ENCODE assay signal across 17 cellular contexts in the genomic region with DNA sequence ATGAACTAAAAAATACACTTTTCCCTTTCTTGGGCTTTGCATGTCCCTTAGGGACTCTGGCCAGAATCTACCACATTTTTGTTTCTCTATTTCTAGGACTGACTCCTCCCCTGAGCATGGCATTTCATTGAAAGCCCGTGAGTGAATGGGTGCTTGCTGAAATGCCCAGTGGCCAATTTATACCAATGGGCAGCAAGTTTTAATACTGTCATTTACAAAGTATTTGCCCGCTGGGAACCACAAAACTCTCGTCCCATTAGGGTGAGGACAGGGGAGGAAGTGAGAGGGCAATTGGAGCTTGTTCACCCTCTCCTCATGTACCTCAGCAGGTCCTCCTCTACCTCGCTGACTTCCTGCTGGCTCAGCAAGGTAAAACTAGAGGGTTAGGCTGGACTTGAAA. TPM values are rescaled to one million over a fixed set of nuclear protein-coding genes. Genes with fewer than 3 reads are reported as not detected.
DNase-seq lines count a peak whose midpoint lies in the region; ATAC-seq and TF ChIP-seq lines count a peak whose summit lies in the region.
"Had no signal": no experiment of that assay in that cellular context is flagged by ENCODE, and none has a peak within 500 bp of the region (broad histone marks: within the 10 kb centered on the region; RNA-seq: fewer than 3 reads in every experiment).

No MANE protein-coding gene starts in this region.

- H3K27ac ChIP-seq in gastroesophageal sphincter (peak overlapping the region in 2 of 4 donors; percentile 49 to 59), subcutaneous abdominal adipose tissue (ENCODE audit: low read depth, low read length) (peak overlapping the region; percentile 94)
- H3K27ac ChIP-seq: pancreas had no signal

- peaks cover 2% of the 10 kb centered on the region for H3K27me3 Mint-ChIP-seq in endothelial cell (ENCODE audit: unreplicated experiment)
- H3K27me3 Mint-ChIP-seq in activated CD4-positive, alpha-beta T cell treated with anti-CD3 and anti-CD28 coated beads for 36 hours = peaks cover 8% of the 10 kb centered on the region

- H3K27me3 ChIP-seq in gastroesophageal sphincter (no peaks in the 10 kb centered on the region), subcutaneous abdominal adipose tissue (ENCODE audit: control insufficient read depth in 5 of 5, insufficient read depth in 4 of 5, low read length in 5 of 5) (peaks cover 0 to 8% (median 7%) of the 10 kb centered on the region in 5 donors)

- TF ChIP-seq POLR2A in gastroesophageal sphincter (IDR thresholded peaks at IDR 0.05) = no peak

- H3K27ac Mint-ChIP-seq in endothelial cell (ENCODE audit: unreplicated experiment) = no peak overlapping the region
- H3K27ac Mint-ChIP-seq in activated CD4-positive, alpha-beta T cell treated with anti-CD3 and anti-CD28 coated beads for 36 hours = no peak overlapping the region
- H3K27ac Mint-ChIP-seq: activated T-helper 1 cell treated with anti-CD3 and anti-CD28 coated beads, Interleukin-12 subunit alpha, Interleukin-12 subunit beta, Interleukin-2, Interleukin-4 antibody, amounts not matched to agents 30 ng/mL and 10 ng/mL and 1 ng/mL, durations not matched to agents 14 hours and 24 hours and 36 hours had no signal

- H3K9me3 Mint-ChIP-seq in endothelial cell (ENCODE audit: unreplicated experiment) = no peaks in the 10 kb centered on the region
- no peaks in the 10 kb centered on the region for H3K9me3 Mint-ChIP-seq in activated CD4-positive, alpha-beta T cell treated with anti-CD3 and anti-CD28 coated beads for 36 hours (ENCODE audit: low read depth)
- H3K9me3 Mint-ChIP-seq: activated T-helper 1 cell treated with anti-CD3 and anti-CD28 coated beads, Interleukin-12 subunit alpha, Interleukin-12 subunit beta, Interleukin-2, Interleukin-4 antibody, amounts not matched to agents 30 ng/mL and 10 ng/mL and 1 ng/mL, durations not matched to agents 14 hours and 24 hours and 36 hours had no signal

- no peaks in the 10 kb centered on the region for H3K36me3 ChIP-seq in gastroesophageal sphincter
- peaks cover 0 to 2% (median 0%) of the 10 kb centered on the region in 5 donors for H3K36me3 ChIP-seq in subcutaneous abdominal adipose tissue (ENCODE audit: control insufficient read depth in 5 of 5, insufficient read depth in 5 of 5, low read length in 5 of 5)
- H3K36me3 ChIP-seq: pancreas had no signal

- H3K4me3 ChIP-seq in gastroesophageal sphincter = peak overlapping the region; percentile 11 to 42
- H3K4me3 ChIP-seq in subcutaneous abdominal adipose tissue (ENCODE audit: low read depth in 1 of 5, low read length in 5 of 5) = peak overlapping the region; percentile 65 to 86 (median 70)
- H3K4me3 ChIP-seq: pancreas had no signal

- WGBS in gastroesophageal sphincter (ENCODE audit: low coverage in 1 of 2), 2 donors = 31 to 54% methylated on average over 2 to 3 of the region's 4 CpGs

- DNase-seq in H4 (ENCODE audit: low spot score) (peak; percentile 30), astrocyte of the hippocampus (ENCODE audit: low read depth, low spot score) (peak; percentile 51), endothelial cell (ENCODE audit: low spot score) (no peak), T-helper 9 cell (no peak)
- DNase-seq in activated CD4-positive, alpha-beta T cell treated with anti-CD3 and anti-CD28 coated beads for 36 hours = no peak
- DNase-seq: activated CD4-positive, alpha-beta T cell treated with anti-CD3 and anti-CD28 coated beads for 1 hour; cerebellar nuclear complex; NCI-H1092 treated with DMSO at 0.1 percent for 48 hours; NCI-H524; pancreas; SIG-M5; stimulated activated CD4-positive, alpha-beta T cell treated with anti-CD3 and anti-CD28 coated beads, Interleukin-4, amount 100 ng/mL, for 4 hours; stimulated activated naive CD8-positive, alpha-beta T cell treated with anti-CD3 and anti-CD28 coated beads, Interleukin-15, Interleukin-2, amounts not matched to agents 100 U/mL and 50 U/mL, for 24 hours had no signal

- peaks cover 14% of the 10 kb centered on the region for H3K4me1 Mint-ChIP-seq in endothelial cell (ENCODE audit: unreplicated experiment)
- no peaks in the 10 kb centered on the region for H3K4me1 Mint-ChIP-seq in activated CD4-positive, alpha-beta T cell treated with anti-CD3 and anti-CD28 coated beads for 36 hours

- TF ChIP-seq EP300 in gastroesophageal sphincter (IDR thresholded peaks at IDR 0.05) = no peak

- no peaks in the 10 kb centered on the region for H3K9me3 ChIP-seq in gastroesophageal sphincter
- no peaks in the 10 kb centered on the region for H3K9me3 ChIP-seq in subcutaneous abdominal adipose tissue (ENCODE audit: control insufficient read depth in 5 of 5, low read length in 5 of 5)
- H3K9me3 ChIP-seq: pancreas had no signal

- H3K4me1 ChIP-seq in gastroesophageal sphincter (peaks cover 0 to 5% (median 2%) of the 10 kb centered on the region in 3 donors), subcutaneous abdominal adipose tissue (ENCODE audit: control insufficient read depth in 5 of 5, insufficient read depth in 5 of 5, low read length in 5 of 5) (peaks cover 15 to 51% (median 47%) of the 10 kb centered on the region in 5 donors)
- H3K4me1 ChIP-seq: pancreas had no signal

- POLR2A ChIA-PET in activated CD4-positive, alpha-beta T cell treated with anti-CD3 and anti-CD28 coated beads for 36 hours (lab: Charles Lee) = no interaction called here

- no peak overlapping the region for H3K4me3 Mint-ChIP-seq in endothelial cell (ENCODE audit: unreplicated experiment)
- H3K4me3 Mint-ChIP-seq in activated CD4-positive, alpha-beta T cell treated with anti-CD3 and anti-CD28 coated beads for 36 hours = no peak overlapping the region
- H3K4me3 Mint-ChIP-seq: activated T-helper 1 cell treated with anti-CD3 and anti-CD28 coated beads, Interleukin-12 subunit alpha, Interleukin-12 subunit beta, Interleukin-2, Interleukin-4 antibody, amounts not matched to agents 30 ng/mL and 10 ng/mL and 1 ng/mL, durations not matched to agents 14 hours and 24 hours and 36 hours had no signal

- ATAC-seq in gastroesophageal sphincter = no peak
- ATAC-seq in HG03175 (IDR thresholded peaks at IDR 0.05; ENCODE audit: unreplicated experiment) = no peak
- no peak for ATAC-seq in activated CD4-positive, alpha-beta T cell treated with anti-CD3 and anti-CD28 coated beads for 36 hours
- ATAC-seq: pancreas; stimulated activated naive CD8-positive, alpha-beta T cell treated with anti-CD3 and anti-CD28 coated beads, Interleukin-15, Interleukin-2, amounts not matched to agents 100 U/mL and 50 U/mL, for 24 hours had no signal

- TF ChIP-seq CTCF in gastroesophageal sphincter (IDR thresholded peaks at IDR 0.05) (no peak), endothelial cell (IDR thresholded peaks at IDR 0.05; ENCODE audit: unreplicated experiment) (no peak)

- CTCF ChIA-PET in activated CD4-positive, alpha-beta T cell treated with anti-CD3 and anti-CD28 coated beads for 36 hours (lab: Charles Lee) = no interaction called here

- H3K36me3 Mint-ChIP-seq in endothelial cell (ENCODE audit: low read depth, unreplicated experiment) = no peaks in the 10 kb centered on the region
- H3K36me3 Mint-ChIP-seq in activated CD4-positive, alpha-beta T cell treated with anti-CD3 and anti-CD28 coated beads for 36 hours (ENCODE audit: low read depth) = no peaks in the 10 kb centered on the region

- peak overlapping the region in 4 of 5 donors; percentile 57 to 87 (median 75) for H3K9ac ChIP-seq in subcutaneous abdominal adipose tissue (ENCODE audit: low read length in 5 of 5)

- intact Hi-C loops in activated CD4-positive, alpha-beta T cell treated with anti-CD3 and anti-CD28 coated beads for 36 hours (cut with DNase I, micrococcal nuclease) = no loop called here

RNA-seq across cellular contexts. Expression of a gene that starts 1.1 kb away (rescaled TPM):
- 24.5 and 27.9 TPM in 2 replicates for total RNA-seq in H4 (2014; rRNA removed; shearing (Covaris generic))
- total RNA-seq in gastroesophageal sphincter (10 to 100 TPM; 24.7 to 52.1 (median 39.7) TPM), endothelial cell (ENCODE audit: unreplicated experiment) (1.1 TPM)
- total RNA-seq in activated CD4-positive, alpha-beta T cell treated with anti-CD3 and anti-CD28 coated beads for 36 hours = not detected
- total RNA-seq: activated T-helper 1 cell treated with anti-CD3 and anti-CD28 coated beads, Interleukin-12 subunit alpha, Interleukin-12 subunit beta, Interleukin-2, Interleukin-4 antibody, amounts not matched to agents 30 ng/mL and 10 ng/mL and 1 ng/mL, durations not matched to agents 14 hours and 24 hours and 36 hours had no signal

RNA-seq across cellular contexts. Expression of a gene that starts 8.5 kb away (rescaled TPM):
- 44.1 and 53.5 TPM in 2 replicates for total RNA-seq in H4 (2014; rRNA removed; shearing (Covaris generic))
- total RNA-seq in gastroesophageal sphincter (10 to 100 TPM in 2 of 4 donors, 1 to 10 TPM in 2; 6.4 to 16.2 (median 8.5) TPM), endothelial cell (ENCODE audit: unreplicated experiment) (52.2 TPM)
- under 1 TPM; 0.41 to 0.47 TPM for total RNA-seq in activated CD4-positive, alpha-beta T cell treated with anti-CD3 and anti-CD28 coated beads for 36 hours
- total RNA-seq: activated T-helper 1 cell treated with anti-CD3 and anti-CD28 coated beads, Interleukin-12 subunit alpha, Interleukin-12 subunit beta, Interleukin-2, Interleukin-4 antibody, amounts not matched to agents 30 ng/mL and 10 ng/mL and 1 ng/mL, durations not matched to agents 14 hours and 24 hours and 36 hours had no signal

Comparison
In these comparisons a context has a peak if more than half of its experiments do, and no peak if none do; other contexts are left out.
1. DNase-seq: peak in H4 (single experiment) and astrocyte of the hippocampus (single experiment); none in endothelial cell (single experiment), activated CD4-positive, alpha-beta T cell treated with anti-CD3 and anti-CD28 coated beads for 36 hours (single experiment) and T-helper 9 cell (single experiment).
2. RNA of a gene that starts 1.1 kb away (total RNA-seq): 24.7 to 52.1 TPM in gastroesophageal sphincter and 24.5 to 27.9 TPM in H4; 1.1 TPM in endothelial cell (single experiment) and not detected in activated CD4-positive, alpha-beta T cell treated with anti-CD3 and anti-CD28 coated beads for 36 hours; every median in the first group is over 10 times any median in the second.
3. RNA of a gene that starts 8.5 kb away (total RNA-seq): 44.1 to 53.5 TPM in H4, 52.2 TPM in endothelial cell (single experiment) and 6.4 to 16.2 TPM in gastroesophageal sphincter; 0.41 to 0.47 TPM in activated CD4-positive, alpha-beta T cell treated with anti-CD3 and anti-CD28 coated beads for 36 hours; every median in the first group is over 4 times any median in the second.